Comparison of ENCODE assay signal across 27 cellular contexts in the genomic region with DNA sequence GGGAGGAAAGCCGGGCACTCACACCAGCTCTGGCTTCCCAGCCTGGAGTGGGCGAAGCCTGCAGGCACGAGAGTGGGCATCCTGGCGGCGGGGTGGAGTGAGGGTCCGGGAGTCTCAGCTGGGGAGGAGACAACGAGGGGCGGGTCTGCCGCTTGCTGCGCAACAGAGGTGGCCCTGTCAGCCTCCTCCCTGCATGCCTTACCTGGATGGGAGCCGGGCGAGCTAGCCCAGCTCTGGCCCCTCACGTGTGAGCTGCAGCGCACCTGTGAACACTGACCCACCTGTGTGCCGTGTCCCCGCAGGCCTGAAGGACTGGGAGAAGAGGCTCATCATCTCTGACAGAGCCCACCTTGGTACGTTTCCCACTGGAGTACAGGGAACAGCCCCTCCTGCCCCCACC.
"Had no signal": no experiment of that assay in that cellular context is flagged by ENCODE, and none has a peak within 500 bp of the region (broad histone marks: within the 10 kb centered on the region; RNA-seq: fewer than 3 reads in every experiment).

No MANE protein-coding gene starts in this region.

- H3K4me1 ChIP-seq: foreskin keratinocyte, prostate gland had no signal

- DNase-seq: dorsolateral prefrontal cortex; effector CD4-positive, alpha-beta T cell; foreskin keratinocyte; glutamatergic neuron; hypothalamus; immature natural killer cell; islet precursor cell; kidney glomerular epithelial cell; left colon; natural killer cell; right lobe of liver; stimulated activated CD4-positive, alpha-beta T cell treated with anti-CD3 and anti-CD28 coated beads, Interleukin-12 subunit alpha, Interleukin-12 subunit beta, amount 100 ng/mL, for 4 hours; stimulated activated CD4-positive, alpha-beta T cell treated with anti-CD3 and anti-CD28 coated beads, Interleukin-1b, Interleukin-23, amount 100 ng/mL, for 48 hours; stimulated activated CD4-positive, alpha-beta T cell treated with anti-CD3 and anti-CD28 coated beads, Interleukin-4, amount 100 ng/mL, for 1 hour; stimulated activated CD8-positive, alpha-beta memory T cell treated with anti-CD3 and anti-CD28 coated beads, Interleukin-4, amount 100 ng/mL, for 48 hours; stimulated activated naive CD4-positive, alpha-beta T cell; stimulated activated naive CD8-positive, alpha-beta T cell treated with anti-CD3 and anti-CD28 coated beads, Interleukin-15, amount 100 ng/mL, for 72 hours; trophoblast cell had no signal

- H3K27me3 Mint-ChIP-seq: stimulated activated naive CD8-positive, alpha-beta T cell treated with anti-CD3 and anti-CD28 coated beads, Interleukin-15, amount 100 ng/mL, for 72 hours had no signal

- H3K4me1 Mint-ChIP-seq: immature natural killer cell; stimulated activated naive CD8-positive, alpha-beta T cell treated with anti-CD3 and anti-CD28 coated beads, Interleukin-15, amount 100 ng/mL, for 72 hours had no signal

- H3K36me3 Mint-ChIP-seq: immature natural killer cell, memory B cell, natural killer cell had no signal

- ATAC-seq: esophagus mucosa; foreskin keratinocyte; natural killer cell; right lobe of liver; stimulated activated naive CD8-positive, alpha-beta T cell treated with anti-CD3 and anti-CD28 coated beads, Interleukin-15, amount 100 ng/mL, for 72 hours had no signal

- H3K9me3 Mint-ChIP-seq: immature natural killer cell; memory B cell; natural killer cell; neural crest cell; stimulated activated naive CD8-positive, alpha-beta T cell treated with anti-CD3 and anti-CD28 coated beads, Interleukin-15, amount 100 ng/mL, for 72 hours had no signal

- H3K4me3 ChIP-seq: dorsolateral prefrontal cortex, lung, prostate gland, right lobe of liver, smooth muscle cell, suprapubic skin, vagina had no signal

- H3K27ac Mint-ChIP-seq: immature natural killer cell; memory B cell; natural killer cell; stimulated activated naive CD8-positive, alpha-beta T cell treated with anti-CD3 and anti-CD28 coated beads, Interleukin-15, amount 100 ng/mL, for 72 hours had no signal

- H3K27me3 ChIP-seq: dorsolateral prefrontal cortex, foreskin keratinocyte, right lobe of liver, suprapubic skin, vagina had no signal

- H3K27ac ChIP-seq: dorsolateral prefrontal cortex, epithelial cell of prostate, foreskin keratinocyte, prostate gland, right lobe of liver, suprapubic skin, vagina had no signal

- H3K36me3 ChIP-seq: prostate gland, suprapubic skin, vagina had no signal

- H3K9me3 ChIP-seq: prostate gland, right lobe of liver, suprapubic skin, vagina had no signal

- H3K4me3 Mint-ChIP-seq: immature natural killer cell; memory B cell; natural killer cell; neural crest cell; stimulated activated naive CD8-positive, alpha-beta T cell treated with anti-CD3 and anti-CD28 coated beads, Interleukin-15, amount 100 ng/mL, for 72 hours had no signal
